ENCODE assay signal across 1 cellular context in genomic region chr1:24898909-24899439, GRCh38.
TF ChIP-seq lines count a peak whose summit lies in the region.

No MANE protein-coding gene starts in this region.

TF ChIP-seq in GM12878, 131 proteins besides CTCF, POLR2A, EP300 and RAD21 (continued from another document):
- TF ChIP-seq, protein P1, sequence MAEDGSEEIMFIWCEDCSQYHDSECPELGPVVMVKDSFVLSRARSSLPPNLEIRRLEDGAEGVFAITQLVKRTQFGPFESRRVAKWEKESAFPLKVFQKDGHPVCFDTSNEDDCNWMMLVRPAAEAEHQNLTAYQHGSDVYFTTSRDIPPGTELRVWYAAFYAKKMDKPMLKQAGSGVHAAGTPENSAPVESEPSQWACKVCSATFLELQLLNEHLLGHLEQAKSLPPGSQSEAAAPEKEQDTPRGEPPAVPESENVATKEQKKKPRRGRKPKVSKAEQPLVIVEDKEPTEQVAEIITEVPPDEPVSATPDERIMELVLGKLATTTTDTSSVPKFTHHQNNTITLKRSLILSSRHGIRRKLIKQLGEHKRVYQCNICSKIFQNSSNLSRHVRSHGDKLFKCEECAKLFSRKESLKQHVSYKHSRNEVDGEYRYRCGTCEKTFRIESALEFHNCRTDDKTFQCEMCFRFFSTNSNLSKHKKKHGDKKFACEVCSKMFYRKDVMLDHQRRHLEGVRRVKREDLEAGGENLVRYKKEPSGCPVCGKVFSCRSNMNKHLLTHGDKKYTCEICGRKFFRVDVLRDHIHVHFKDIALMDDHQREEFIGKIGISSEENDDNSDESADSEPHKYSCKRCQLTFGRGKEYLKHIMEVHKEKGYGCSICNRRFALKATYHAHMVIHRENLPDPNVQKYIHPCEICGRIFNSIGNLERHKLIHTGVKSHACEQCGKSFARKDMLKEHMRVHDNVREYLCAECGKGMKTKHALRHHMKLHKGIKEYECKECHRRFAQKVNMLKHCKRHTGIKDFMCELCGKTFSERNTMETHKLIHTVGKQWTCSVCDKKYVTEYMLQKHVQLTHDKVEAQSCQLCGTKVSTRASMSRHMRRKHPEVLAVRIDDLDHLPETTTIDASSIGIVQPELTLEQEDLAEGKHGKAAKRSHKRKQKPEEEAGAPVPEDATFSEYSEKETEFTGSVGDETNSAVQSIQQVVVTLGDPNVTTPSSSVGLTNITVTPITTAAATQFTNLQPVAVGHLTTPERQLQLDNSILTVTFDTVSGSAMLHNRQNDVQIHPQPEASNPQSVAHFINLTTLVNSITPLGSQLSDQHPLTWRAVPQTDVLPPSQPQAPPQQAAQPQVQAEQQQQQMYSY (CRISPR knock-in tag; IDR thresholded peaks at IDR 0.05) = no peak
- TF ChIP-seq EGR1 (IDR thresholded peaks at IDR 0.05; ENCODE audit: borderline replicate concordance in 1 of 2, low read depth in 2 of 2, low read length in 2 of 2) (no peak), CBX3 (IDR thresholded peaks at IDR 0.05; ENCODE audit: borderline replicate concordance, low read depth) (no peak), DPF2 (IDR thresholded peaks at IDR 0.05) (no peak), FOXK2 (IDR thresholded peaks at IDR 0.05) (no peak), SKIL (IDR thresholded peaks at IDR 0.05; ENCODE audit: low read depth, poor library complexity, severe bottlenecking) (no peak), ESRRA (IDR thresholded peaks at IDR 0.05; ENCODE audit: low read length) (no peak)
- TF ChIP-seq, protein P2, sequence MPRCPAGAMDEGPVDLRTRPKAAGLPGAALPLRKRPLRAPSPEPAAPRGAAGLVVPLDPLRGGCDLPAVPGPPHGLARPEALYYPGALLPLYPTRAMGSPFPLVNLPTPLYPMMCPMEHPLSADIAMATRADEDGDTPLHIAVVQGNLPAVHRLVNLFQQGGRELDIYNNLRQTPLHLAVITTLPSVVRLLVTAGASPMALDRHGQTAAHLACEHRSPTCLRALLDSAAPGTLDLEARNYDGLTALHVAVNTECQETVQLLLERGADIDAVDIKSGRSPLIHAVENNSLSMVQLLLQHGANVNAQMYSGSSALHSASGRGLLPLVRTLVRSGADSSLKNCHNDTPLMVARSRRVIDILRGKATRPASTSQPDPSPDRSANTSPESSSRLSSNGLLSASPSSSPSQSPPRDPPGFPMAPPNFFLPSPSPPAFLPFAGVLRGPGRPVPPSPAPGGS (IDR thresholded peaks at IDR 0.05; ENCODE audit: borderline replicate concordance, insufficient read depth, low read depth, low read length, poor library complexity, severe bottlenecking) = peak; percentile 17
